Comparison of ENCODE assay signal across 8 cellular contexts in the genomic region with DNA sequence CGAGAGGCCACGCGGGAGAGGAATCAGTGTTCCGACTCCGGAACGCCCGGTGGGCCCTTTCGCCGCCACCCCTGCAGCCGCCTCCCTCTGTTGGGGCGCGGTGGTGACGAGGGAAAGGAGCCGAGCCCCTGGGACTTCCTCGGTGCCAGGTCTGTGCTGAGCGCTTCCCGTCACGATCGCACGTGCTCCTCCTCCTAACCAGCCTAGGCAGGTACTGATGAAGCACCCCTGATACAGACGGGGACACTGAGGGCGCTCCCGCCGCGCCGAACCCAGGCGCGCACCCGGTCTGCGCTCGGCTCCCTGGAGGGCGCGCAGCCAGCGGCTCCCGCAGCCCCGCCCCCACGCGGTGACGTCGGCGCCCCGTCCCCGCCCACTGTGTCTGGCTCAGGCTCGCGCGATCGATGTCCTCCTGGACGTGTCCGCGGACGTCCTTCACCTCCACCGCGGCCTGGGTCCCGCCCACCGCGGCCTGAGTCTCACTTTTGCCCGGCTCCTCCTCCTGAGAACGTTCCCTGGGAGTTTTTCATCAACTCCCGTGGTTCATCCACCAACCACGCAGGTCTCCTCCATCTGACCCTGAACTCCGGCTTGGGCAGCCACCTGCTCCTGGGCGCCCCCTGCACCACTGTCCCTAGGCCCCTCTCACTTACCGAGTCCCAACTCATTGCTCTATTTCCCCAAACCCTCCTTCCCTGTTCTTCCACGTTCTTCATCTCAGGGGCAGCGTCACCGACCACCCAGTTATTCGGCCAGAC. TPM values are rescaled to one million over a fixed set of nuclear protein-coding genes. Genes with fewer than 3 reads are reported as not detected.
DNase-seq lines count a peak whose midpoint lies in the region; ATAC-seq and TF ChIP-seq lines count a peak whose summit lies in the region.

No MANE protein-coding gene starts in this region.

- CTCF ChIA-PET in OCI-LY7 (lab: Charles Lee; ENCODE audit: unreplicated experiment), result no interaction called here

- no peaks in the 10 kb centered on the region for H3K36me3 ChIP-seq in ACC112 (ENCODE audit: insufficient read depth, low read length)
- H3K36me3 ChIP-seq in OCI-LY7 (ENCODE audit: insufficient read depth, low read length), result no peaks in the 10 kb centered on the region

- H3K27ac ChIP-seq in ACC112 (ENCODE audit: low read depth, low read length) (no peak overlapping the region), OCI-LY7 (ENCODE audit: low read depth, low read length, poor library complexity, severe bottlenecking) (no peak overlapping the region)

- peak overlapping the region; percentile 88 for H3K4me3 Mint-ChIP-seq in nephron progenitor cell
- peak overlapping the region; percentile 78 to 85 for H3K4me3 Mint-ChIP-seq in stimulated activated naive CD8-positive, alpha-beta T cell treated with anti-CD3 and anti-CD28 coated beads, Interleukin-15, amount 100 ng/mL, for 72 hours

- DNase-seq in OCI-LY7 (ENCODE audit: low spot score), result peak; percentile 65
- peak; percentile 29 for DNase-seq in activated T-helper 1 cell treated with Interleukin-2 at 50 U/mL for 16 hours (ENCODE audit: low read depth)
- peak; percentile 31 for DNase-seq in fibroblast of the aortic adventitia (ENCODE audit: low read depth)
- DNase-seq in nephron progenitor cell, result peak; percentile 95
- peak; percentile 68 to 73 for DNase-seq in stimulated activated naive CD8-positive, alpha-beta T cell treated with anti-CD3 and anti-CD28 coated beads, Interleukin-15, amount 100 ng/mL, for 72 hours

- ATAC-seq in GM18861 (IDR thresholded peaks at IDR 0.05; ENCODE audit: unreplicated experiment) (peak; percentile 61), HG03342 (IDR thresholded peaks at IDR 0.05; ENCODE audit: unreplicated experiment) (peak; percentile 77)
- ATAC-seq in stimulated activated naive CD8-positive, alpha-beta T cell treated with anti-CD3 and anti-CD28 coated beads, Interleukin-15, amount 100 ng/mL, for 72 hours, result peak; percentile 94

- no peaks in the 10 kb centered on the region for H3K36me3 Mint-ChIP-seq in nephron progenitor cell (ENCODE audit: low read depth)

- no peaks in the 10 kb centered on the region for H3K79me2 ChIP-seq in ACC112 (ENCODE audit: control insufficient read depth, insufficient read depth, low read length, unreplicated experiment)
- no peaks in the 10 kb centered on the region for H3K79me2 ChIP-seq in OCI-LY7 (ENCODE audit: insufficient read depth, low read depth, low read length)

- peaks cover 87% of the 10 kb centered on the region for H3K27me3 Mint-ChIP-seq in nephron progenitor cell (ENCODE audit: low read depth, poor library complexity)
- peaks cover 92% of the 10 kb centered on the region for H3K27me3 Mint-ChIP-seq in stimulated activated naive CD8-positive, alpha-beta T cell treated with anti-CD3 and anti-CD28 coated beads, Interleukin-15, amount 100 ng/mL, for 72 hours

- H2AFZ ChIP-seq in ACC112 (ENCODE audit: low read length, unreplicated experiment) (peak overlapping the region; percentile 82), OCI-LY7 (ENCODE audit: low read length) (peak overlapping the region; percentile 67; the same call in 1 of the 2 replicates)

- peaks cover 12% of the 10 kb centered on the region for H3K4me1 Mint-ChIP-seq in nephron progenitor cell
- peaks cover 26% of the 10 kb centered on the region for H3K4me1 Mint-ChIP-seq in stimulated activated naive CD8-positive, alpha-beta T cell treated with anti-CD3 and anti-CD28 coated beads, Interleukin-15, amount 100 ng/mL, for 72 hours

- H4K20me1 ChIP-seq in OCI-LY7 (ENCODE audit: insufficient read depth, low read length), result no peaks in the 10 kb centered on the region

- POLR2A ChIA-PET in OCI-LY7 (lab: Charles Lee), result no interaction called here

- H3K27ac Mint-ChIP-seq in nephron progenitor cell, result no peak overlapping the region
- peak overlapping the region in 1 of 2 donors; percentile 83 for H3K27ac Mint-ChIP-seq in stimulated activated naive CD8-positive, alpha-beta T cell treated with anti-CD3 and anti-CD28 coated beads, Interleukin-15, amount 100 ng/mL, for 72 hours

- intact Hi-C loops in OCI-LY7 (cut with micrococcal nuclease; ENCODE audit: unreplicated experiment), result no loop called here

- H3K9me3 Mint-ChIP-seq in nephron progenitor cell, result no peaks in the 10 kb centered on the region
- H3K9me3 Mint-ChIP-seq in stimulated activated naive CD8-positive, alpha-beta T cell treated with anti-CD3 and anti-CD28 coated beads, Interleukin-15, amount 100 ng/mL, for 72 hours, result no peaks in the 10 kb centered on the region

- H3K4me3 ChIP-seq in ACC112 (ENCODE audit: low read depth, low read length) (peak overlapping the region; percentile 77), OCI-LY7 (ENCODE audit: low read depth, low read length, poor library complexity, severe bottlenecking) (peak overlapping the region; percentile 65), fibroblast of the aortic adventitia (ENCODE audit: low read depth, low read length) (peak overlapping the region; percentile 71)

- TF ChIP-seq CTCF in OCI-LY7 (conservative IDR thresholded peaks at IDR 0.05; ENCODE audit: low read length) (no peak), fibroblast of the aortic adventitia (IDR thresholded peaks at IDR 0.05; ENCODE audit: insufficient read depth, low read length) (no peak), nephron progenitor cell (IDR thresholded peaks at IDR 0.05) (no peak)

- peaks cover 10% of the 10 kb centered on the region for H3K27me3 ChIP-seq in ACC112 (ENCODE audit: insufficient read depth, low read length)

- H3K9me2 ChIP-seq in OCI-LY7 (ENCODE audit: insufficient read depth, low read length), result no peaks in the 10 kb centered on the region

- peak overlapping the region; percentile 70 for H3K4me2 ChIP-seq in OCI-LY7 (ENCODE audit: low read length)

- BruUV-seq in OCI-LY7 (replicated peaks; lab: Mats Ljungman, UMichigan), result no TSS peak

- H3K4me1 ChIP-seq in ACC112 (ENCODE audit: control insufficient read depth, insufficient read depth, low read length, unreplicated experiment) (no peaks in the 10 kb centered on the region), OCI-LY7 (ENCODE audit: insufficient read depth, low read length, poor library complexity, severe bottlenecking) (peaks cover 5% of the 10 kb centered on the region)

- no peaks in the 10 kb centered on the region for H3K9me3 ChIP-seq in OCI-LY7 (ENCODE audit: low read length)

RNA-seq across cellular contexts. Expression of gene KLK15, which starts 2.6 kb away (rescaled TPM):
- not detected in 2 replicates for total RNA-seq in OCI-LY7 (2014; rRNA removed; shearing (Covaris generic))
- total RNA-seq in OCI-LY7 (2022) (not detected in 2 replicates), fibroblast of the aortic adventitia (ENCODE audit: low replicate concordance) (not detected in 2 replicates)

RNA-seq across cellular contexts. Expression of gene KLK1, which starts 12.4 kb away (rescaled TPM):
- total RNA-seq in OCI-LY7 (2014; rRNA removed; shearing (Covaris generic)), result not detected in 2 replicates
- total RNA-seq in OCI-LY7 (2022), result 3.4 and 5.1 TPM in 2 replicates
- not detected in 2 replicates for total RNA-seq in fibroblast of the aortic adventitia (ENCODE audit: low replicate concordance)

RNA-seq across cellular contexts. Expression of gene KLK3, which starts 18.8 kb away (rescaled TPM):
- not detected in 2 replicates for total RNA-seq in OCI-LY7 (2014; rRNA removed; shearing (Covaris generic))
- total RNA-seq in OCI-LY7 (2022) (not detected in 2 replicates), fibroblast of the aortic adventitia (ENCODE audit: low replicate concordance) (not detected in 2 replicates)

RNA-seq across cellular contexts. Expression of gene KLK2, which starts 37.3 kb away (rescaled TPM):
- total RNA-seq in OCI-LY7 (2014; rRNA removed; shearing (Covaris generic)), result not detected in 2 replicates
- total RNA-seq in OCI-LY7 (2022) (not detected in 2 replicates), fibroblast of the aortic adventitia (ENCODE audit: low replicate concordance) (not detected in 2 replicates)

RNA-seq across cellular contexts. Expression of gene ACP4, which starts 45.7 kb away (rescaled TPM):
- total RNA-seq in OCI-LY7 (2014; rRNA removed; shearing (Covaris generic)), result not detected in 2 replicates
- total RNA-seq in OCI-LY7 (2022) (not detected in 2 replicates), fibroblast of the aortic adventitia (ENCODE audit: low replicate concordance) (not detected in 2 replicates)

Comparison
In these comparisons a context has a peak if more than half of its experiments do, and no peak if none do; other contexts are left out.
1. DNase-seq: peak in every context shown above with its lines; median percentile 95 in nephron progenitor cell; 70 in stimulated activated naive CD8-positive, alpha-beta T cell treated with anti-CD3 and anti-CD28 coated beads, Interleukin-15, amount 100 ng/mL, for 72 hours; 65 in OCI-LY7; 31 in fibroblast of the aortic adventitia; 29 in activated T-helper 1 cell treated with Interleukin-2 at 50 U/mL for 16 hours.